ENCODE assay signal across 8 cellular contexts in genomic region chr14:50666772-50667490, GRCh38. TPM values are rescaled to one million over a fixed set of nuclear protein-coding genes. Genes with fewer than 3 reads are reported as not detected.
DNase-seq lines count a peak whose midpoint lies in the region; ATAC-seq lines count a peak whose summit lies in the region.

No MANE protein-coding gene starts in this region.

- POLR2A ChIA-PET in CD4-positive, alpha-beta memory T cell (lab: Charles Lee; ENCODE audit: partially characterized antibody): interaction anchor here (0.7 kb wide), 1 partner anchor 432 kb away, joined by 3 read pairs; no protein-coding TSS in a partner anchor

- H3K27me3 ChIP-seq in CD4-positive, alpha-beta memory T cell (ENCODE audit: insufficient read depth, low read length): no peaks in the 10 kb centered on the region
- H3K27me3 ChIP-seq in SJSA1 (replicated peaks): no peaks in the 10 kb centered on the region

- peaks cover 19% of the 10 kb centered on the region for H3K4me1 ChIP-seq in CD4-positive, alpha-beta memory T cell (ENCODE audit: insufficient read depth, low read length)
- peaks cover 19% of the 10 kb centered on the region for H3K4me1 ChIP-seq in SJSA1 (replicated peaks)

- peak; percentile 78 for ATAC-seq in central memory CD8-positive, alpha-beta T cell (replicated peaks; ENCODE audit: extremely low read depth, poor library complexity, severe bottlenecking)
- ATAC-seq in left colon: peak; percentile 53
- no peak for ATAC-seq in GM19455 (IDR thresholded peaks at IDR 0.05; ENCODE audit: unreplicated experiment)
- ATAC-seq in HG02798 (IDR thresholded peaks at IDR 0.05; ENCODE audit: poor library complexity, unreplicated experiment): no peak

- no peaks in the 10 kb centered on the region for H3K9me3 ChIP-seq in CD4-positive, alpha-beta memory T cell (ENCODE audit: control insufficient read depth in 1 of 2, low read length in 2 of 2)
- H3K9me3 ChIP-seq in SJSA1 (replicated peaks): no peaks in the 10 kb centered on the region

- CTCF ChIA-PET in CD4-positive, alpha-beta memory T cell (lab: Charles Lee; ENCODE audit: partially characterized antibody): interaction anchor here (1.2 to 1.3 kb wide), 2 partner anchors 124 to 135 kb away, joined by 3 read pairs; no protein-coding TSS in a partner anchor

- H3K36me3 ChIP-seq in CD4-positive, alpha-beta memory T cell (ENCODE audit: insufficient read depth, low read length): no peaks in the 10 kb centered on the region
- H3K36me3 ChIP-seq in SJSA1: peaks cover 19% of the 10 kb centered on the region

- intact Hi-C loops in CD4-positive, alpha-beta memory T cell (cut with micrococcal nuclease): loop anchor here (5.0 kb wide), 2 partner anchors 60 to 165 kb away; partner anchors contain the start of gene NIN
- intact Hi-C loops in left colon (cut with DNase I, micrococcal nuclease): no loop called here

- peak overlapping the region; percentile 48 to 70 for H3K4me3 ChIP-seq in CD4-positive, alpha-beta memory T cell (ENCODE audit: low read length in 2 of 2)
- H3K4me3 ChIP-seq in SJSA1: peak overlapping the region; percentile 76

- H3K36me3 Mint-ChIP-seq in CD4-positive, alpha-beta memory T cell: peaks cover 9 to 12% of the 10 kb centered on the region in 2 donors
- H3K36me3 Mint-ChIP-seq in central memory CD8-positive, alpha-beta T cell (ENCODE audit: insufficient read depth): peaks cover 5% of the 10 kb centered on the region

- H3K27ac ChIP-seq in CD4-positive, alpha-beta memory T cell (ENCODE audit: low read depth, low read length): peak overlapping the region; percentile 52
- H3K27ac ChIP-seq in SJSA1: peak overlapping the region; percentile 86

- H3K9me3 Mint-ChIP-seq in CD4-positive, alpha-beta memory T cell: peaks cover 0 to 1% (median 0%) of the 10 kb centered on the region in 8 donors
- no peaks in the 10 kb centered on the region for H3K9me3 Mint-ChIP-seq in central memory CD8-positive, alpha-beta T cell

- H3K4me1 Mint-ChIP-seq in CD4-positive, alpha-beta memory T cell: peaks cover 15 to 24% (median 21%) of the 10 kb centered on the region in 4 donors
- peaks cover 17% of the 10 kb centered on the region for H3K4me1 Mint-ChIP-seq in central memory CD8-positive, alpha-beta T cell

- peak overlapping the region in 6 of 7 donors; percentile 89 to 95 (median 92) for H3K27ac Mint-ChIP-seq in CD4-positive, alpha-beta memory T cell
- no peak overlapping the region for H3K27ac Mint-ChIP-seq in central memory CD8-positive, alpha-beta T cell (ENCODE audit: low read depth)

- H3K4me3 Mint-ChIP-seq in CD4-positive, alpha-beta memory T cell: peak overlapping the region in 2 of 8 donors; percentile 94 to 96
- no peak overlapping the region for H3K4me3 Mint-ChIP-seq in central memory CD8-positive, alpha-beta T cell

- H3K27me3 Mint-ChIP-seq in CD4-positive, alpha-beta memory T cell: no peaks in the 10 kb centered on the region
- no peaks in the 10 kb centered on the region for H3K27me3 Mint-ChIP-seq in central memory CD8-positive, alpha-beta T cell

- DNase-seq in CD4-positive, alpha-beta memory T cell: peak in 4 of 5 donors; percentile 43 to 68 (median 54)
- peak; percentile 76 for DNase-seq in HCEC 1CT
- DNase-seq in SJSA1 (ENCODE audit: low read depth in 1 of 2, low spot score in 2 of 2): peak; percentile 36 to 52
- DNase-seq in central memory CD8-positive, alpha-beta T cell (ENCODE audit: low spot score in 2 of 2): peak; percentile 21 to 48
- peak in 1 of 2 donors; percentile 43 for DNase-seq in left colon
- peak; percentile 76 for DNase-seq in stromal cell of bone marrow (ENCODE audit: low read depth)

RNA-seq across cellular contexts. Expression of gene SAV1, which starts 1.2 kb away (rescaled TPM):
- total RNA-seq in CD4-positive, alpha-beta memory T cell: 10 to 100 TPM; 13.9 to 14.5 TPM
- 10 to 100 TPM; 13.3 to 14.1 TPM for polyA plus RNA-seq in CD4-positive, alpha-beta memory T cell
- 28.4 and 32.8 TPM in 2 replicates for total RNA-seq in SJSA1 (2014; rRNA removed; shearing (Covaris generic))
- total RNA-seq in left colon: 10 to 100 TPM; 16.3 to 17.1 TPM

Comparison
In these comparisons a context has a peak if more than half of its experiments do, and no peak if none do; other contexts are left out.
1. ATAC-seq: peak in central memory CD8-positive, alpha-beta T cell (single experiment) and left colon (single experiment); none in GM19455 (single experiment) and HG02798 (single experiment).